In genomic region chr7:81859433-81859832, GRCh38 we compare ENCODE assay signal across 25 cellular contexts.
"Had no signal": no experiment of that assay in that cellular context is flagged by ENCODE, and none has a peak within 500 bp of the region (broad histone marks: within the 10 kb centered on the region; RNA-seq: fewer than 3 reads in every experiment).

No MANE protein-coding gene starts in this region.

- H3K9me3 Mint-ChIP-seq: neural crest cell, type B pancreatic cell had no signal

- H3K9me3 ChIP-seq: left lung, lower lobe of right lung, neutrophil, psoas muscle, right lobe of liver, tibial nerve, uterus had no signal

- H3K4me2 ChIP-seq: smooth muscle cell had no signal

- ATAC-seq: left lung; lower lobe of right lung; naive thymus-derived CD8-positive, alpha-beta T cell; psoas muscle; right lobe of liver; stimulated activated memory B cell treated with anti-CD40 and anti-IgM and Interleukin-4, amounts not matched to agents 10 μg/mL and 1 μg/mL and 100 μg/mL, for 72 hours; stimulated activated naive CD8-positive, alpha-beta T cell treated with anti-CD3 and anti-CD28 coated beads, Interleukin-15, amount 100 ng/mL, for 72 hours had no signal

- H3K27ac ChIP-seq: left lung, lower lobe of right lung, neutrophil, parathyroid adenoma, psoas muscle, right lobe of liver, tibial nerve, uterus had no signal

- H3K4me3 Mint-ChIP-seq: immature natural killer cell; naive thymus-derived CD8-positive, alpha-beta T cell; nephron; neural crest cell; stimulated activated memory B cell treated with anti-CD40 and anti-IgM and Interleukin-4, amounts not matched to agents 10 μg/mL and 1 μg/mL and 100 μg/mL, for 72 hours; stimulated activated naive CD8-positive, alpha-beta T cell treated with anti-CD3 and anti-CD28 coated beads, Interleukin-15, amount 100 ng/mL, for 72 hours; type B pancreatic cell had no signal

- H3K36me3 Mint-ChIP-seq: immature natural killer cell; naive thymus-derived CD8-positive, alpha-beta T cell; stimulated activated memory B cell treated with anti-CD40 and anti-IgM and Interleukin-4, amounts not matched to agents 10 μg/mL and 1 μg/mL and 100 μg/mL, for 72 hours; type B pancreatic cell had no signal

- H3K4me3 ChIP-seq: left lung, lower lobe of right lung, psoas muscle, right lobe of liver, smooth muscle cell, tibial nerve, uterus had no signal

- H3K36me3 ChIP-seq: left lung, lower lobe of right lung, neutrophil, right lobe of liver, tibial nerve, uterus had no signal

- H2AFZ ChIP-seq: parathyroid adenoma had no signal

- H3K27me3 ChIP-seq: left lung, neutrophil, right lobe of liver, tibial nerve, uterus had no signal

- H3K9ac ChIP-seq: parathyroid adenoma had no signal

- H3K79me2 ChIP-seq: parathyroid adenoma had no signal

- H3K4me1 Mint-ChIP-seq: immature natural killer cell; naive thymus-derived CD8-positive, alpha-beta T cell; nephron; neural crest cell; stimulated activated memory B cell treated with anti-CD40 and anti-IgM and Interleukin-4, amounts not matched to agents 10 μg/mL and 1 μg/mL and 100 μg/mL, for 72 hours; stimulated activated naive CD8-positive, alpha-beta T cell treated with anti-CD3 and anti-CD28 coated beads, Interleukin-15, amount 100 ng/mL, for 72 hours had no signal

- H3K4me1 ChIP-seq: left lung, lower lobe of right lung, parathyroid adenoma, psoas muscle, right lobe of liver, tibial nerve, uterus had no signal

- H3K27me3 Mint-ChIP-seq: naive thymus-derived CD8-positive, alpha-beta T cell; stimulated activated memory B cell treated with anti-CD40 and anti-IgM and Interleukin-4, amounts not matched to agents 10 μg/mL and 1 μg/mL and 100 μg/mL, for 72 hours; stimulated activated naive CD8-positive, alpha-beta T cell treated with anti-CD3 and anti-CD28 coated beads, Interleukin-15, amount 100 ng/mL, for 72 hours; type B pancreatic cell had no signal

- H3K27ac Mint-ChIP-seq: immature natural killer cell; naive thymus-derived CD8-positive, alpha-beta T cell; nephron; stimulated activated memory B cell treated with anti-CD40 and anti-IgM and Interleukin-4, amounts not matched to agents 10 μg/mL and 1 μg/mL and 100 μg/mL, for 72 hours; stimulated activated naive CD8-positive, alpha-beta T cell treated with anti-CD3 and anti-CD28 coated beads, Interleukin-15, amount 100 ng/mL, for 72 hours; type B pancreatic cell had no signal

- DNase-seq: immature natural killer cell; kidney; left colon; left lung; lower lobe of right lung; naive thymus-derived CD8-positive, alpha-beta T cell; occipital lobe; psoas muscle; right lobe of liver; stimulated activated CD4-positive, alpha-beta T cell treated with anti-CD3 and anti-CD28 coated beads, Interleukin-1b, Interleukin-23, amount 100 ng/mL, for 48 hours; stimulated activated CD4-positive, alpha-beta T cell treated with anti-CD3 and anti-CD28 coated beads, Interleukin-2, amount 100 ng/mL, for 48 hours; stimulated activated CD4-positive, alpha-beta T cell treated with anti-CD3 and anti-CD28 coated beads, Interleukin-4, amount 100 ng/mL, for 4 hours; stimulated activated CD8-positive, alpha-beta memory T cell treated with anti-CD3 and anti-CD28 coated beads, Interleukin-4, amount 100 ng/mL, for 48 hours; stimulated activated naive CD4-positive, alpha-beta T cell treated with Interleukin-2 at 50 U/mL for 16 hours; stimulated activated naive CD8-positive, alpha-beta T cell treated with anti-CD3 and anti-CD28 coated beads, Interleukin-15, amount 100 ng/mL, for 72 hours; substantia nigra; uterus had no signal
